17 cellular contexts compared by ENCODE assay signal in genomic region chr14:50750323-50750722, GRCh38.
DNase-seq lines count a peak whose midpoint lies in the region; ATAC-seq and TF ChIP-seq lines count a peak whose summit lies in the region.
"Had no signal": no experiment of that assay in that cellular context is flagged by ENCODE, and none has a peak within 500 bp of the region (broad histone marks: within the 10 kb centered on the region; RNA-seq: fewer than 3 reads in every experiment).

No MANE protein-coding gene starts in this region.

- peak overlapping the region; percentile 4 for H3K27ac Mint-ChIP-seq in activated CD4-positive, alpha-beta T cell treated with anti-CD3 and anti-CD28 coated beads, Interleukin-2, amount 10 ng/mL, durations not matched to agents 24 days and 14 days
- no peak overlapping the region for H3K27ac Mint-ChIP-seq in stimulated activated naive CD8-positive, alpha-beta T cell treated with anti-CD3 and anti-CD28 coated beads, Interleukin-15, amount 100 ng/mL, for 72 hours
- peak overlapping the region; percentile 57 to 86 for H3K27ac Mint-ChIP-seq in effector memory CD8-positive, alpha-beta T cell

- peaks cover 3% of the 10 kb centered on the region for H3K9me3 Mint-ChIP-seq in activated CD4-positive, alpha-beta T cell treated with anti-CD3 and anti-CD28 coated beads, Interleukin-2, amount 10 ng/mL, durations not matched to agents 24 days and 14 days
- H3K9me3 Mint-ChIP-seq in stimulated activated naive CD8-positive, alpha-beta T cell treated with anti-CD3 and anti-CD28 coated beads, Interleukin-15, amount 100 ng/mL, for 72 hours, result no peaks in the 10 kb centered on the region
- H3K9me3 Mint-ChIP-seq in effector memory CD8-positive, alpha-beta T cell, result no peaks in the 10 kb centered on the region
- H3K9me3 Mint-ChIP-seq: CD8-positive, alpha-beta memory T cell had no signal

- H3K4me1 Mint-ChIP-seq in activated CD4-positive, alpha-beta T cell treated with anti-CD3 and anti-CD28 coated beads, Interleukin-2, amount 10 ng/mL, durations not matched to agents 24 days and 14 days, result peaks cover 22% of the 10 kb centered on the region
- peaks cover 20% of the 10 kb centered on the region for H3K4me1 Mint-ChIP-seq in stimulated activated naive CD8-positive, alpha-beta T cell treated with anti-CD3 and anti-CD28 coated beads, Interleukin-15, amount 100 ng/mL, for 72 hours
- H3K4me1 Mint-ChIP-seq in effector memory CD8-positive, alpha-beta T cell (ENCODE audit: low read depth in 2 of 2), result peaks cover 5 to 25% of the 10 kb centered on the region in 2 donors

- peak; percentile 49 for ATAC-seq in stimulated activated naive CD8-positive, alpha-beta T cell treated with anti-CD3 and anti-CD28 coated beads, Interleukin-15, amount 100 ng/mL, for 72 hours
- ATAC-seq in stimulated activated naive CD8-positive, alpha-beta T cell treated with anti-CD3 and anti-CD28 coated beads, Interleukin-15, Interleukin-2, amounts not matched to agents 100 U/mL and 50 U/mL, for 24 hours, result no peak
- no peak for ATAC-seq in effector memory CD8-positive, alpha-beta T cell (replicated peaks)
- ATAC-seq: Right ventricle myocardium inferior had no signal

- H3K36me3 Mint-ChIP-seq in activated CD4-positive, alpha-beta T cell treated with anti-CD3 and anti-CD28 coated beads, Interleukin-2, amount 10 ng/mL, durations not matched to agents 24 days and 14 days (ENCODE audit: low read depth), result peaks cover 71% of the 10 kb centered on the region
- H3K36me3 Mint-ChIP-seq in effector memory CD8-positive, alpha-beta T cell (ENCODE audit: insufficient read depth), result peaks cover 73% of the 10 kb centered on the region

- no peaks in the 10 kb centered on the region for H3K27me3 Mint-ChIP-seq in activated CD4-positive, alpha-beta T cell treated with anti-CD3 and anti-CD28 coated beads, Interleukin-2, amount 10 ng/mL, durations not matched to agents 24 days and 14 days
- no peaks in the 10 kb centered on the region for H3K27me3 Mint-ChIP-seq in stimulated activated naive CD8-positive, alpha-beta T cell treated with anti-CD3 and anti-CD28 coated beads, Interleukin-15, amount 100 ng/mL, for 72 hours
- H3K27me3 Mint-ChIP-seq in effector memory CD8-positive, alpha-beta T cell, result no peaks in the 10 kb centered on the region

- intact Hi-C loops in activated CD4-positive, alpha-beta T cell treated with anti-CD3 and anti-CD28 coated beads, Interleukin-2, amount 10 ng/mL, durations not matched to agents 24 days and 14 days (cut with micrococcal nuclease), result loop anchor here (1.0 kb wide), 1 partner anchor 9 kb away; no protein-coding TSS in a partner anchor

- no peak for DNase-seq in activated CD4-positive, alpha-beta T cell treated with anti-CD3 and anti-CD28 coated beads, Interleukin-2, amount 10 ng/mL, durations not matched to agents 24 days and 14 days
- DNase-seq in activated CD4-positive, alpha-beta T cell treated with anti-CD3 and anti-CD28 coated beads for 1 hour, result no peak
- DNase-seq in stimulated activated naive CD8-positive, alpha-beta T cell treated with anti-CD3 and anti-CD28 coated beads, Interleukin-15, amount 100 ng/mL, for 72 hours, result no peak
- no peak for DNase-seq in stimulated activated naive CD8-positive, alpha-beta T cell treated with anti-CD3 and anti-CD28 coated beads, Interleukin-15, Interleukin-2, amounts not matched to agents 100 U/mL and 50 U/mL, for 24 hours
- no peak for DNase-seq in effector memory CD8-positive, alpha-beta T cell
- DNase-seq in mucosa of gallbladder (ENCODE audit: low spot score) (no peak), middle frontal gyrus (ENCODE audit: extremely low spot score, low spot score) (no peak), GM10266 (ENCODE audit: extremely low spot score) (no peak)
- DNase-seq: CD8-positive, alpha-beta memory T cell; DMS53; EL; NCI-H1417; NCI-H187; NCI-H2107; NCI-H510A; NCI-H748 treated with DMSO at 0.1 percent for 48 hours had no signal

- no peak for TF ChIP-seq CTCF in GM10266 (IDR thresholded peaks at IDR 0.05; ENCODE audit: control insufficient read depth, insufficient read depth, low read depth, missing control alignments)

- H3K4me3 Mint-ChIP-seq in activated CD4-positive, alpha-beta T cell treated with anti-CD3 and anti-CD28 coated beads, Interleukin-2, amount 10 ng/mL, durations not matched to agents 24 days and 14 days, result no peak overlapping the region
- H3K4me3 Mint-ChIP-seq in stimulated activated naive CD8-positive, alpha-beta T cell treated with anti-CD3 and anti-CD28 coated beads, Interleukin-15, amount 100 ng/mL, for 72 hours, result no peak overlapping the region
- H3K4me3 Mint-ChIP-seq in effector memory CD8-positive, alpha-beta T cell, result no peak overlapping the region
- H3K4me3 Mint-ChIP-seq: CD8-positive, alpha-beta memory T cell had no signal

Comparison
In these comparisons a context has a peak if more than half of its experiments do, and no peak if none do; other contexts are left out.
1. H3K27ac Mint-ChIP-seq: peak in activated CD4-positive, alpha-beta T cell treated with anti-CD3 and anti-CD28 coated beads, Interleukin-2, amount 10 ng/mL, durations not matched to agents 24 days and 14 days (single experiment) and effector memory CD8-positive, alpha-beta T cell (2 of 2); none in stimulated activated naive CD8-positive, alpha-beta T cell treated with anti-CD3 and anti-CD28 coated beads, Interleukin-15, amount 100 ng/mL, for 72 hours (0 of 2).